3 cellular contexts compared by ENCODE assay signal in genomic region chr11:114392735-114393667, GRCh38.
A peak's percentile ranks its signal among the peaks of the same experiment; 100 is the strongest.
TF ChIP-seq lines count a peak whose summit lies in the region.

No MANE protein-coding gene starts in this region.

TF ChIP-seq in GM23338, 12 proteins besides CTCF, POLR2A, EP300 and RAD21 (continues in another document):
- TF ChIP-seq ZNF462 (CRISPR knock-in tag; IDR thresholded peaks at IDR 0.05), result no peak
- TF ChIP-seq POLR2AphosphoS5 (IDR thresholded peaks at IDR 0.05; ENCODE audit: low read depth), result no peak

TF ChIP-seq in GM12878, 131 proteins besides CTCF, POLR2A, EP300 and RAD21:
- TF ChIP-seq SMAD1 (IDR thresholded peaks at IDR 0.05; ENCODE audit: low read depth, partially characterized antibody), result no peak
- no peak for TF ChIP-seq ZBED1 (IDR thresholded peaks at IDR 0.05; ENCODE audit: borderline replicate concordance)
- no peak for TF ChIP-seq TAF1 (IDR thresholded peaks at IDR 0.05; ENCODE audit: borderline replicate concordance, low read depth, low read length)
- TF ChIP-seq IKZF2 (IDR thresholded peaks at IDR 0.05), result no peak
- no peak for TF ChIP-seq BMI1 (IDR thresholded peaks at IDR 0.05; ENCODE audit: borderline replicate concordance)
- TF ChIP-seq, protein P1, sequence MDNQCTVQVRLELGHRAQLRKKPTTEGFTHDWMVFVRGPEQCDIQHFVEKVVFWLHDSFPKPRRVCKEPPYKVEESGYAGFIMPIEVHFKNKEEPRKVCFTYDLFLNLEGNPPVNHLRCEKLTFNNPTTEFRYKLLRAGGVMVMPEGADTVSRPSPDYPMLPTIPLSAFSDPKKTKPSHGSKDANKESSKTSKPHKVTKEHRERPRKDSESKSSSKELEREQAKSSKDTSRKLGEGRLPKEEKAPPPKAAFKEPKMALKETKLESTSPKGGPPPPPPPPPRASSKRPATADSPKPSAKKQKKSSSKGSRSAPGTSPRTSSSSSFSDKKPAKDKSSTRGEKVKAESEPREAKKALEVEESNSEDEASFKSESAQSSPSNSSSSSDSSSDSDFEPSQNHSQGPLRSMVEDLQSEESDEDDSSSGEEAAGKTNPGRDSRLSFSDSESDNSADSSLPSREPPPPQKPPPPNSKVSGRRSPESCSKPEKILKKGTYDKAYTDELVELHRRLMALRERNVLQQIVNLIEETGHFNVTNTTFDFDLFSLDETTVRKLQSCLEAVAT (IDR thresholded peaks at IDR 0.05), result no peak
- no peak for TF ChIP-seq BRCA1 (IDR thresholded peaks at IDR 0.05; ENCODE audit: low read depth, low read length)
- TF ChIP-seq, protein P2, sequence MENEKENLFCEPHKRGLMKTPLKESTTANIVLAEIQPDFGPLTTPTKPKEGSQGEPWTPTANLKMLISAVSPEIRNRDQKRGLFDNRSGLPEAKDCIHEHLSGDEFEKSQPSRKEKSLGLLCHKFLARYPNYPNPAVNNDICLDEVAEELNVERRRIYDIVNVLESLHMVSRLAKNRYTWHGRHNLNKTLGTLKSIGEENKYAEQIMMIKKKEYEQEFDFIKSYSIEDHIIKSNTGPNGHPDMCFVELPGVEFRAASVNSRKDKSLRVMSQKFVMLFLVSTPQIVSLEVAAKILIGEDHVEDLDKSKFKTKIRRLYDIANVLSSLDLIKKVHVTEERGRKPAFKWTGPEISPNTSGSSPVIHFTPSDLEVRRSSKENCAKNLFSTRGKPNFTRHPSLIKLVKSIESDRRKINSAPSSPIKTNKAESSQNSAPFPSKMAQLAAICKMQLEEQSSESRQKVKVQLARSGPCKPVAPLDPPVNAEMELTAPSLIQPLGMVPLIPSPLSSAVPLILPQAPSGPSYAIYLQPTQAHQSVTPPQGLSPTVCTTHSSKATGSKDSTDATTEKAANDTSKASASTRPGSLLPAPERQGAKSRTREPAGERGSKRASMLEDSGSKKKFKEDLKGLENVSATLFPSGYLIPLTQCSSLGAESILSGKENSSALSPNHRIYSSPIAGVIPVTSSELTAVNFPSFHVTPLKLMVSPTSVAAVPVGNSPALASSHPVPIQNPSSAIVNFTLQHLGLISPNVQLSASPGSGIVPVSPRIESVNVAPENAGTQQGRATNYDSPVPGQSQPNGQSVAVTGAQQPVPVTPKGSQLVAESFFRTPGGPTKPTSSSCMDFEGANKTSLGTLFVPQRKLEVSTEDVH (IDR thresholded peaks at IDR 0.05; ENCODE audit: low read depth, partially characterized antibody), result no peak
- TF ChIP-seq SRF (IDR thresholded peaks at IDR 0.05; ENCODE audit: low read depth in 2 of 2, low read length in 2 of 2), result no peak
- TF ChIP-seq HCFC1 (IDR thresholded peaks at IDR 0.05; ENCODE audit: low read length), result no peak
- TF ChIP-seq IKZF1 (conservative IDR thresholded peaks at IDR 0.05), result no peak

TF ChIP-seq in liver, 16 proteins besides CTCF, POLR2A, EP300 and RAD21:
- TF ChIP-seq TAF1 (conservative IDR thresholded peaks at IDR 0.05) (no peak), FOXA1 (IDR thresholded peaks at IDR 0.05) (no peak), HNF4A (conservative IDR thresholded peaks at IDR 0.05) (peak; percentile 35 to 39), JUND (IDR thresholded peaks at IDR 0.05) (no peak)
